Comparison of ENCODE assay signal across 10 cellular contexts in the genomic region with DNA sequence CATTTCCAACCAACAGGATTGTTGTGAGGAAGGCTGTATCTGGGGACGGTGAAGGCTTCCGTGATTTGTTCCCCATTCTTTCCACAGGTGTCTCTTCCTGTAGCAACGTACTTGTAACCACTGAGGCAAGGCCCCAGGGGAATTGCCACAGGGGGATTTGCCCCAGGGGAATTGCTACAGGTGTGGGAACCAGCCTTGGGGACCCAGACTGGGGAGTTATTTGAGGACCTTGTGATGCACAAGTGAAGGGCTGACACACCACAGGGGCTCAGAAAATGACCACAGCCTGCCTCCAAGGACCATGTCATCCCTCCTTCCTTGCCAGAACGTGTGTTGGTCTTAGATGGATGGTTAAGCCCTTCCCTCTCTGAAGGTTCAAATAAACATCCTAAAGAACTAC.
"Had no signal": no experiment of that assay in that cellular context is flagged by ENCODE, and none has a peak within 500 bp of the region (broad histone marks: within the 10 kb centered on the region; RNA-seq: fewer than 3 reads in every experiment).

No MANE protein-coding gene starts in this region.

- H3K36me3 ChIP-seq: HAP-1 had no signal

- DNase-seq: GM23248, GOT3, H7, HFFc6, KG1 had no signal

- H3K9ac ChIP-seq: GM23248 had no signal

- H3K4me3 ChIP-seq: GM23248, HAP-1, K562 had no signal

- FAIRE-seq: HepG2, K562 had no signal

- H3K4me3 Mint-ChIP-seq: HFFc6 had no signal

- H3K4me1 ChIP-seq: HAP-1 had no signal

- ATAC-seq: HCT116, HepG2, K562 had no signal

- H3K27ac Mint-ChIP-seq: HFFc6 had no signal

- H3K9me3 ChIP-seq: HAP-1 had no signal

- H3K9me3 Mint-ChIP-seq: HFFc6 had no signal

- H2AFZ ChIP-seq: GM23248 had no signal

- H3K27ac ChIP-seq: GM23248, HL-60 had no signal
